In the genomic region with DNA sequence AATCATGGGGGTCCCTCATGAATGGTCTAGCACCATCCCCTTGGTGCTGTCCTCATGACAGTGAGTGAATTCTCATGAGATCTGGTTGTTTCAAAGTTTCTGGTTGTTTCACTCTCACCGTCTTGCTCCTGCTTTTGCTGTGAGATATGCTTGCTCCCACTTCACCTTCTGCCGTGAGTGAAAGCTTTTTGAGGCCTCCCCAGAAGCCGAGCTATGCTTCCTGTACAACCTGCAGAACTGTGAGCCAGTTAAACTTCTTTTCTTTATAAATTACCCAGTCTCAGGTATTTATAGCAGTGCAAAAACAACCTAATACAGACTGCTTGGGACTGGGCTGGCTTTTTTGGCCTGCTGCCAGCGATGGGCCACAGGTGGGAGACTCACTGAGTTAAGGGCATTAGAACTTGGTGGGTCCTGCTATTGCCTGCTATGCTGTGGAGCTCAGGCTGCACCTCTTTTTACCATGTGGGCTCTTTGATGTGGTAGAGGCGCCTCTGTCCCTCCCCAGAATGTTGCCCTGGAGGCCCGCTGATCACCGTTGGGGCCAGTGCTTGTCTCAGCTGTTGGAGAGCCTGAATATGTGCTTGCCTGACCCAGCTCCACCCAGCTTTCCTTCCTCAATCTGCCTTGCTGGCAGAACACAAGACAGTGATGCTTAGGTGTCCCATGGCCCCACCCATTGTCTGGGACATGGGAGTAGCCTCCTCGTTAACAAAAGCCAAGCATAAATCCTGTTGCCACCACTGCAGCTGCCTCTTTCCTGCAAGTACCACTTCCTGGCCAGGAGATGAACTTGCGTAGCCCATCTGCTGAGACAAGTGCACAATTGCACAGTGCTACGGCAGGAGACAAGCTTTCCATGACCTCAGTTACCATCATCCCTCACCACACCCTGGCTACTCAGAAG, we compare ENCODE assay signal across 13 cellular contexts. TPM values are rescaled to one million over a fixed set of nuclear protein-coding genes. Genes with fewer than 3 reads are reported as not detected.
DNase-seq lines count a peak whose midpoint lies in the region; ATAC-seq, FAIRE-seq and TF ChIP-seq lines count a peak whose summit lies in the region.
"Had no signal": no experiment of that assay in that cellular context is flagged by ENCODE, and none has a peak within 500 bp of the region (broad histone marks: within the 10 kb centered on the region; RNA-seq: fewer than 3 reads in every experiment).

No MANE protein-coding gene starts in this region.

- H2AFZ ChIP-seq in HepG2 (ENCODE audit: low read length), result no peak overlapping the region

- peak; percentile 51 to 63 for ATAC-seq in CD4-positive, CD25-positive, alpha-beta regulatory T cell (ENCODE audit: low read depth in 2 of 2)
- ATAC-seq in HepG2, result no peak
- ATAC-seq in HG03025 (IDR thresholded peaks at IDR 0.05; ENCODE audit: low FRiP score, unreplicated experiment), result no peak

- FAIRE-seq in HepG2 (lab: Jason Lieb, UNC), result no peak
- FAIRE-seq: colon, islet of Langerhans had no signal

- H3K36me3 ChIP-seq in CD4-positive, CD25-positive, alpha-beta regulatory T cell (ENCODE audit: control insufficient read depth, insufficient read depth, low read length), result peaks cover 13% of the 10 kb centered on the region
- H3K36me3 ChIP-seq in HepG2 (replicated peaks in 1 of 2; ENCODE audit: control insufficient read depth in 1 of 2, insufficient read depth in 2 of 2, low read length in 2 of 2), result peaks cover 13 to 41% of the 10 kb centered on the region in 2 experiments
- H3K36me3 ChIP-seq in ascending aorta, result peaks cover 3 to 22% of the 10 kb centered on the region in 2 donors

- WGBS in HepG2 (ENCODE audit: low lambda C conversion rate), result 95% methylated on average over 10 of the region's 10 CpGs

- peaks cover 6% of the 10 kb centered on the region; the same call in 1 of the 2 replicates for H4K20me1 ChIP-seq in HepG2 (ENCODE audit: insufficient read depth, low read length)

- intact Hi-C loops in HepG2 (cut with micrococcal nuclease; ENCODE audit: unreplicated experiment), result no loop called here
- intact Hi-C loops in ascending aorta (cut with DNase I), result no loop called here

- no peak overlapping the region for H3K4me2 ChIP-seq in HepG2 (ENCODE audit: low read depth, low read length)

- H3K4me1 ChIP-seq in CD4-positive, CD25-positive, alpha-beta regulatory T cell (ENCODE audit: control insufficient read depth, insufficient read depth, low read length, poor library complexity, severe bottlenecking), result peaks cover 41% of the 10 kb centered on the region
- peaks cover 19% of the 10 kb centered on the region for H3K4me1 ChIP-seq in HepG2 (ENCODE audit: insufficient read depth, low read length)
- H3K4me1 ChIP-seq in ascending aorta, result no peaks in the 10 kb centered on the region

- peak overlapping the region; percentile 52 to 95 (median 89) for H3K27ac Mint-ChIP-seq in CD4-positive, CD25-positive, alpha-beta regulatory T cell

- peak overlapping the region; percentile 58 for H3K4me3 ChIP-seq in CD4-positive, CD25-positive, alpha-beta regulatory T cell (ENCODE audit: low read depth, low read length)
- H3K4me3 ChIP-seq in HepG2 (replicated peaks in 1 of 3; ENCODE audit: insufficient read depth in 1 of 3, low read depth in 2 of 3, low read length in 3 of 3) (no peak overlapping the region), ascending aorta (no peak overlapping the region)

- H3K4me3 Mint-ChIP-seq in CD4-positive, CD25-positive, alpha-beta regulatory T cell, result peak overlapping the region; percentile 59 to 87 (median 72)

- no peak for TF ChIP-seq POLR2A in HepG2 (IDR thresholded peaks at IDR 0.05; ENCODE audit: insufficient read depth in 1 of 2, low read depth in 2 of 2, low read length in 2 of 2)

- no peak overlapping the region for H3K9ac ChIP-seq in HepG2 (ENCODE audit: insufficient read depth, low read depth, low read length)

- peaks cover 2% of the 10 kb centered on the region for H3K79me2 ChIP-seq in HepG2 (ENCODE audit: insufficient read depth, low read length)

- peak; percentile 11 to 75 (median 47) for DNase-seq in CD4-positive, CD25-positive, alpha-beta regulatory T cell
- DNase-seq in MV-4-11 (lab: John Stamatoyannopoulos, UW) (peak; percentile 61), HepG2 (ENCODE audit: low spot score) (no peak), NCI-H2227 (lab: John Stamatoyannopoulos, UW; ENCODE audit: unreplicated experiment) (no peak), DMS 273 (lab: John Stamatoyannopoulos, UW; ENCODE audit: unreplicated experiment) (no peak), ascending aorta (ENCODE audit: low spot score in 2 of 2) (no peak)
- DNase-seq in activated T-cell treated with anti-CD3 and anti-CD28 coated beads, Interleukin-2, amount 50 U/mL, for 48 hours, result peak; percentile 41 to 51
- DNase-seq: AML-193, KBM-7, NCI-H2029 treated with DMSO at 0.1 percent for 48 hours had no signal

- peaks cover 0 to 1% (median 0%) of the 10 kb centered on the region in 7 donors for H3K9me3 Mint-ChIP-seq in CD4-positive, CD25-positive, alpha-beta regulatory T cell

- in situ Hi-C loops in HepG2 (cut with HindIII; ENCODE audit: extremely low pct_ligation_motif_present, low pct_unique_long_range_greater_than_20kb), result no loop called here

- H3K9me3 ChIP-seq in CD4-positive, CD25-positive, alpha-beta regulatory T cell (ENCODE audit: control insufficient read depth in 2 of 2, low read length in 2 of 2), result no peaks in the 10 kb centered on the region
- H3K9me3 ChIP-seq in HepG2 (ENCODE audit: low read length) (no peaks in the 10 kb centered on the region), ascending aorta (no peaks in the 10 kb centered on the region)

- POLR2A ChIA-PET in HepG2 (lab: Yijun Ruan, JAX), result no interaction called here

- TF ChIP-seq RAD21 in HepG2 (CRISPR knock-in tag; IDR thresholded peaks at IDR 0.05), result no peak

- peaks cover 39 to 58% (median 46%) of the 10 kb centered on the region in 4 donors for H3K4me1 Mint-ChIP-seq in CD4-positive, CD25-positive, alpha-beta regulatory T cell

- H3K36me3 Mint-ChIP-seq in CD4-positive, CD25-positive, alpha-beta regulatory T cell, result peaks cover 41% of the 10 kb centered on the region

- CTCF ChIA-PET in HepG2 (lab: Yijun Ruan, JAX; ENCODE audit: low intra/inter-chr PET ratio, low total read pairs), result no interaction called here

- H3K27me3 ChIP-seq in CD4-positive, CD25-positive, alpha-beta regulatory T cell (ENCODE audit: control insufficient read depth, insufficient read depth, low read length), result no peaks in the 10 kb centered on the region
- H3K27me3 ChIP-seq in HepG2 (ENCODE audit: control insufficient read depth in 1 of 2, insufficient read depth in 2 of 2, low read length in 2 of 2) (no peaks in the 10 kb centered on the region), ascending aorta (no peaks in the 10 kb centered on the region)

- TF ChIP-seq CTCF in HepG2 (CRISPR knock-in tag; IDR thresholded peaks at IDR 0.05) (no peak), ascending aorta (IDR thresholded peaks at IDR 0.05) (no peak)

- no TSS peak for BruUV-seq in HepG2 (replicated peaks; lab: Mats Ljungman, UMichigan)

- no peak for TF ChIP-seq EP300 in HepG2 (IDR thresholded peaks at IDR 0.05; ENCODE audit: low read depth in 2 of 2, low read length in 2 of 2)
- TF ChIP-seq EP300 in HepG2 (CRISPR knock-in tag; IDR thresholded peaks at IDR 0.05; ENCODE audit: borderline replicate concordance), result no peak

- no peaks in the 10 kb centered on the region for H3K27me3 Mint-ChIP-seq in CD4-positive, CD25-positive, alpha-beta regulatory T cell

- peak overlapping the region; percentile 62 for H3K27ac ChIP-seq in CD4-positive, CD25-positive, alpha-beta regulatory T cell (ENCODE audit: insufficient read depth, low read length, poor library complexity, severe bottlenecking)
- H3K27ac ChIP-seq in HepG2 (ENCODE audit: extremely low read length, insufficient read depth, low read length) (no peak overlapping the region), ascending aorta (no peak overlapping the region)

TF ChIP-seq in HepG2, 621 proteins besides CTCF, POLR2A, EP300 and RAD21:
- no peak for TF ChIP-seq ZNF432 (CRISPR knock-in tag; IDR thresholded peaks at IDR 0.05; ENCODE audit: borderline replicate concordance)
- 0 out of 2 replicates have a peak, but pooled peaks have one; percentile 25 for TF ChIP-seq POLR2G (IDR thresholded peaks at IDR 0.05; ENCODE audit: low read depth, low read length)

RNA-seq across cellular contexts. Expression of gene IGF2R, which starts 47.1 kb away (rescaled TPM):
- 71.2 TPM for total RNA-seq in CD4-positive, CD25-positive, alpha-beta regulatory T cell
- 10 to 100 TPM in 2 of 4 donors, 1 to 10 TPM in 2; 8.8 to 13.4 (median 9.8) TPM for polyA plus RNA-seq in CD4-positive, CD25-positive, alpha-beta regulatory T cell
- total RNA-seq in HepG2 (2016; rRNA removed; fragmentation: Illumina TruSeq; extraction: Trizol), result 44.8 and 70.0 TPM in 2 replicates
- total RNA-seq in HepG2 (2016; cell fraction: cytosol; rRNA removed; fragmentation: Illumina TruSeq; extraction: Trizol; ENCODE audit: low read depth), result 11.8 and 13.5 TPM in 2 replicates
- 36.8 and 73.6 TPM in 2 replicates for total RNA-seq in HepG2 (2016; cell fraction: insoluble cytoplasmic fraction; rRNA removed; fragmentation: Illumina TruSeq; extraction: Trizol)
- total RNA-seq in HepG2 (2016; cell fraction: membrane; rRNA removed; fragmentation: Illumina TruSeq; extraction: Trizol), result 11.5 and 15.2 TPM in 2 replicates
- total RNA-seq in HepG2 (2016; cell fraction: nucleus; rRNA removed; fragmentation: Illumina TruSeq; extraction: Trizol), result 129 and 155 TPM in 2 replicates
- polyA plus RNA-seq in HepG2 (2011; rRNA removed), result 38.3 and 54.8 TPM in 2 replicates
- polyA plus RNA-seq in HepG2 (2011; cell fraction: cytosol; rRNA removed), result 32.3 and 42.3 TPM in 2 replicates
- 77.8 and 83.2 TPM in 2 replicates for polyA plus RNA-seq in HepG2 (2011; cell fraction: nucleus; rRNA removed)
- polyA plus RNA-seq in HepG2 (2012), result 98.1 and 112 TPM in 2 replicates
- polyA plus RNA-seq in HepG2 (2016; cell fraction: cytosol; fragmentation: Illumina TruSeq; extraction: Trizol; ENCODE audit: low read depth), result 1.3 and 1.8 TPM in 2 replicates
- 22.6 and 26.7 TPM in 2 replicates for polyA plus RNA-seq in HepG2 (2016; cell fraction: insoluble cytoplasmic fraction; fragmentation: Illumina TruSeq; extraction: Trizol; ENCODE audit: low read depth)
- polyA plus RNA-seq in HepG2 (2016; cell fraction: membrane; fragmentation: Illumina TruSeq; extraction: Trizol; ENCODE audit: low read depth), result 1.8 and 3.1 TPM in 2 replicates
- polyA plus RNA-seq in HepG2 (2016; cell fraction: nucleus; fragmentation: Illumina TruSeq; extraction: Trizol; ENCODE audit: insufficient read depth, low read depth), result 85.6 and 90.1 TPM in 2 replicates
- polyA minus RNA-seq in HepG2 (2011; rRNA and poly(A)+ RNA removed; ENCODE audit: low replicate concordance), result 33.0 and 141 TPM in 2 replicates
- 119 and 184 TPM in 2 replicates for polyA minus RNA-seq in HepG2 (2011; cell fraction: cytosol; rRNA and poly(A)+ RNA removed)
- 265 and 283 TPM in 2 replicates for polyA minus RNA-seq in HepG2 (2011; cell fraction: nucleus; rRNA and poly(A)+ RNA removed)
- total RNA-seq in ascending aorta, result 104 TPM

Comparison
In these comparisons a context has a peak if more than half of its experiments do, and no peak if none do; other contexts are left out.
1. ATAC-seq: peak in CD4-positive, CD25-positive, alpha-beta regulatory T cell (2 of 2); none in HepG2 (single experiment) and HG03025 (single experiment).
2. DNase-seq: peak in CD4-positive, CD25-positive, alpha-beta regulatory T cell (3 of 3), MV-4-11 (single experiment) and activated T-cell treated with anti-CD3 and anti-CD28 coated beads, Interleukin-2, amount 50 U/mL, for 48 hours (2 of 2); none in HepG2 (single experiment), NCI-H2227 (single experiment), DMS 273 (single experiment) and ascending aorta (0 of 2).